Comparison of ENCODE assay signal across 26 cellular contexts in genomic region chr13:36382030-36382429, GRCh38. TPM values are rescaled to one million over a fixed set of nuclear protein-coding genes. Genes with fewer than 3 reads are reported as not detected.
DNase-seq lines count a peak whose midpoint lies in the region; ATAC-seq and TF ChIP-seq lines count a peak whose summit lies in the region.
"Had no signal": no experiment of that assay in that cellular context is flagged by ENCODE, and none has a peak within 500 bp of the region (broad histone marks: within the 10 kb centered on the region; RNA-seq: fewer than 3 reads in every experiment).

No MANE protein-coding gene starts in this region.

- CTCF ChIA-PET in MCF 10A (lab: Yijun Ruan, JAX) = interaction anchor here (1.1 to 3.0 kb wide), 2 partner anchors 14 to 410 kb away, joined by 7 to 9 read pairs; no protein-coding TSS in a partner anchor

- TF ChIP-seq POLR2A in breast epithelium (IDR thresholded peaks at IDR 0.05) = no peak

- H3K4me3 Mint-ChIP-seq in MCF 10A (ENCODE audit: unreplicated experiment) = no peak overlapping the region
- H3K4me3 Mint-ChIP-seq: activated CD8-positive, alpha-beta T cell treated with anti-CD3 and anti-CD28 coated beads for 36 hours; H9; memory B cell had no signal

- no peak overlapping the region for H3K27ac Mint-ChIP-seq in MCF 10A (ENCODE audit: low read depth, unreplicated experiment)
- H3K27ac Mint-ChIP-seq: activated CD8-positive, alpha-beta T cell treated with anti-CD3 and anti-CD28 coated beads for 36 hours; H9; memory B cell had no signal

- no peak for TF ChIP-seq CTCF in MCF 10A (IDR thresholded peaks at IDR 0.05; ENCODE audit: unreplicated experiment)
- TF ChIP-seq CTCF in breast epithelium (IDR thresholded peaks at IDR 0.05) = no peak

- ATAC-seq in Right ventricle myocardium superior (ENCODE audit: poor library complexity) = no peak
- ATAC-seq in GM19452 (IDR thresholded peaks at IDR 0.05; ENCODE audit: unreplicated experiment) = no peak
- ATAC-seq: activated CD8-positive, alpha-beta T cell treated with anti-CD3 and anti-CD28 coated beads for 36 hours; left colon; upper lobe of right lung had no signal

- intact Hi-C loops in MCF 10A (cut with micrococcal nuclease) = no loop called here
- intact Hi-C loops in breast epithelium (cut with DNase I; ENCODE audit: low total_unique reads) = no loop called here
- intact Hi-C loops in Right ventricle myocardium superior (cut with DNase I) = no loop called here

- no peaks in the 10 kb centered on the region for H3K27me3 ChIP-seq in breast epithelium
- H3K27me3 ChIP-seq: SJCRH30, upper lobe of right lung had no signal

- BruUV-seq in MCF 10A (replicated peaks; lab: Mats Ljungman, UMichigan) = no TSS peak

- H3K36me3 ChIP-seq in breast epithelium = no peaks in the 10 kb centered on the region
- H3K36me3 ChIP-seq: BE2C, SJCRH30, upper lobe of right lung had no signal

- no peaks in the 10 kb centered on the region for H3K36me3 Mint-ChIP-seq in MCF 10A (ENCODE audit: insufficient read depth, unreplicated experiment)
- H3K36me3 Mint-ChIP-seq: memory B cell had no signal

- H3K4me1 ChIP-seq in breast epithelium = no peaks in the 10 kb centered on the region
- H3K4me1 ChIP-seq: BE2C, upper lobe of right lung had no signal

- DNase-seq in MCF 10A (ENCODE audit: unreplicated experiment) = peak; percentile 27
- no peak for DNase-seq in breast epithelium (ENCODE audit: low spot score in 2 of 2)
- DNase-seq in SW480 (ENCODE audit: low spot score) = peak; percentile 36
- peak; percentile 35 for DNase-seq in iris pigment epithelial cell (ENCODE audit: low read depth)
- no peak for DNase-seq in NCI-H2081 treated with DMSO at 0.1 percent for 48 hours (lab: John Stamatoyannopoulos, UW)
- DNase-seq in Right ventricle myocardium superior = no peak
- DNase-seq in cerebellum (ENCODE audit: low spot score) = no peak
- DNase-seq: activated CD8-positive, alpha-beta T cell treated with anti-CD3 and anti-CD28 coated beads for 36 hours; activated naive CD4-positive, alpha-beta T cell; BE2C; DND-41; H9; left colon; NCI-H1105 treated with DMSO at 0.1 percent for 48 hours; NCI-H2029 treated with DMSO at 0.1 percent for 48 hours; NCI-H82; occipital lobe; OCI-M1; SJCRH30; stimulated activated CD4-positive, alpha-beta T cell treated with anti-CD3 and anti-CD28 coated beads, Interleukin-1b, Interleukin-23, amount 100 ng/mL, for 48 hours; T-helper 1 cell; upper lobe of right lung had no signal

- no peak overlapping the region for H3K27ac ChIP-seq in breast epithelium
- H3K27ac ChIP-seq: coronary artery, SJCRH30, skin epidermis, upper lobe of right lung had no signal

- no peak overlapping the region for H3K4me3 ChIP-seq in breast epithelium
- H3K4me3 ChIP-seq: coronary artery, SJCRH30, skin epidermis, upper lobe of right lung had no signal

- H3K27me3 Mint-ChIP-seq in MCF 10A (ENCODE audit: insufficient read depth, unreplicated experiment) = no peaks in the 10 kb centered on the region

- POLR2A ChIA-PET in MCF 10A (lab: Yijun Ruan, JAX) = interaction anchor here (0.7 kb wide), 1 partner anchor 18 kb away, joined by 4 read pairs; no protein-coding TSS in a partner anchor

- H3K4me1 Mint-ChIP-seq in MCF 10A (ENCODE audit: insufficient read depth, unreplicated experiment) = no peaks in the 10 kb centered on the region
- H3K4me1 Mint-ChIP-seq: H9, memory B cell had no signal

- H3K9me3 ChIP-seq in breast epithelium = no peaks in the 10 kb centered on the region
- H3K9me3 ChIP-seq: BE2C, upper lobe of right lung had no signal

- H3K9me3 Mint-ChIP-seq in MCF 10A (ENCODE audit: unreplicated experiment) = no peaks in the 10 kb centered on the region
- H3K9me3 Mint-ChIP-seq: activated CD8-positive, alpha-beta T cell treated with anti-CD3 and anti-CD28 coated beads for 36 hours; H9; memory B cell had no signal

RNA-seq across cellular contexts. Expression of gene SPART, which starts 35.8 kb away (rescaled TPM):
- total RNA-seq in MCF 10A (2022) (83.1 and 100.0 TPM in 2 replicates), breast epithelium (100 to 1,000 TPM in 2 of 3 donors, 10 to 100 TPM in 1; 79.6 to 111 (median 105) TPM), Right ventricle myocardium superior (35.2 TPM), cerebellum (40.1 TPM)

RNA-seq across cellular contexts. Expression of gene CCNA1, which starts 50.3 kb away (rescaled TPM):
- total RNA-seq in MCF 10A (2022) (36.5 and 45.0 TPM in 2 replicates), breast epithelium (1 to 10 TPM in 1 of 3 donors, under 1 TPM in 2; 0.32 to 2.3 (median 0.98) TPM), Right ventricle myocardium superior (not detected), cerebellum (6.6 TPM)
- total RNA-seq: activated CD8-positive, alpha-beta T cell treated with anti-CD3 and anti-CD28 coated beads for 36 hours; left colon had no signal

Comparison
In these comparisons a context has a peak if more than half of its experiments do, and no peak if none do; other contexts are left out.
1. DNase-seq: peak in MCF 10A (single experiment), SW480 (single experiment) and iris pigment epithelial cell (single experiment); none in breast epithelium (0 of 2), NCI-H2081 treated with DMSO at 0.1 percent for 48 hours (single experiment), Right ventricle myocardium superior (single experiment) and cerebellum (single experiment).